ENCODE assay signal across 8 cellular contexts in genomic region chr1:23751050-23751814, GRCh38. TPM values are rescaled to one million over a fixed set of nuclear protein-coding genes. Genes with fewer than 3 reads are reported as not detected.
DNase-seq lines count a peak whose midpoint lies in the region; ATAC-seq, FAIRE-seq and TF ChIP-seq lines count a peak whose summit lies in the region.

No MANE protein-coding gene starts in this region.

- H3K4me3 ChIP-seq in A673 (ENCODE audit: low read depth, low read length, poor library complexity, severe bottlenecking) (no peak overlapping the region), neural progenitor cell (no peak overlapping the region)

- H2AFZ ChIP-seq in neural progenitor cell (replicated peaks) = no peak overlapping the region

- no peak overlapping the region for H3K4me2 ChIP-seq in neural progenitor cell

- H3K9ac ChIP-seq in neural progenitor cell = no peak overlapping the region

- no peaks in the 10 kb centered on the region for H3K4me1 ChIP-seq in A673 (ENCODE audit: insufficient read depth, low read length, poor library complexity, severe bottlenecking)
- no peaks in the 10 kb centered on the region for H3K4me1 ChIP-seq in neural progenitor cell

- TSS peak; percentile 26 for BruUV-seq in A673 (replicated peaks; lab: Mats Ljungman, UMichigan)

- CTCF ChIA-PET in A673 (lab: Charles Lee) = no interaction called here

- H3K27ac Mint-ChIP-seq in neural progenitor cell = peak overlapping the region; percentile 68

- peaks cover 33% of the 10 kb centered on the region for H3K36me3 Mint-ChIP-seq in neural progenitor cell

- H3K36me3 ChIP-seq in A673 (ENCODE audit: insufficient read depth, low read length, poor library complexity, severe bottlenecking) = peaks cover 72% of the 10 kb centered on the region
- peaks cover 17% of the 10 kb centered on the region for H3K36me3 ChIP-seq in neural progenitor cell

- no peaks in the 10 kb centered on the region for H3K9me3 Mint-ChIP-seq in neural progenitor cell

- no peak overlapping the region for H3K4me3 Mint-ChIP-seq in neural progenitor cell

- peaks cover 33% of the 10 kb centered on the region for H4K20me1 ChIP-seq in neural progenitor cell (ENCODE audit: low read depth)

- H3K27ac ChIP-seq in A673 (ENCODE audit: low read depth, low read length, poor library complexity, severe bottlenecking) = no peak overlapping the region
- peak overlapping the region; percentile 59 for H3K27ac ChIP-seq in neural progenitor cell

- H3K27me3 Mint-ChIP-seq in neural progenitor cell (ENCODE audit: insufficient read depth, low read depth) = peaks cover 2% of the 10 kb centered on the region

- FAIRE-seq in G401.6 (lab: Jason Lieb, UNC) = peak; percentile 70

- intact Hi-C loops in A673 (cut with micrococcal nuclease; ENCODE audit: unreplicated experiment) = loop anchor here (2.0 kb wide), 1 partner anchor 206 kb away; no protein-coding TSS in a partner anchor

- peak; percentile 78 for TF ChIP-seq CTCF in A673 (conservative IDR thresholded peaks at IDR 0.05; ENCODE audit: low read depth, low read length)
- peak; percentile 76 for TF ChIP-seq CTCF in neural progenitor cell (IDR thresholded peaks at IDR 0.05)

- POLR2A ChIA-PET in A673 (lab: Charles Lee; ENCODE audit: low non-redundant PET) = no interaction called here

- ATAC-seq in esophagus mucosa (peak; percentile 63), HG03045 (IDR thresholded peaks at IDR 0.05; ENCODE audit: unreplicated experiment) (no peak)

- H3K27me3 ChIP-seq in A673 (replicated peaks; ENCODE audit: insufficient read depth, low read depth, low read length, poor library complexity) (no peaks in the 10 kb centered on the region), neural progenitor cell (no peaks in the 10 kb centered on the region)

- peak; percentile 77 for DNase-seq in A673 (ENCODE audit: low spot score)
- peak; percentile 13 for DNase-seq in NCI-H1092 treated with DMSO at 0.1 percent for 48 hours (lab: John Stamatoyannopoulos, UW)
- DNase-seq in activated CD4-positive, alpha-beta T cell treated with anti-CD3 and anti-CD28 coated beads for 48 hours = peak; percentile 55
- peak; percentile 66 for DNase-seq in neural progenitor cell (ENCODE audit: low spot score)
- DNase-seq in hippocampal formation (lab: John Stamatoyannopoulos, UW) = no peak

- H3K79me2 ChIP-seq in neural progenitor cell (ENCODE audit: low read depth) = peaks cover 51% of the 10 kb centered on the region

- peaks cover 4% of the 10 kb centered on the region for H3K4me1 Mint-ChIP-seq in neural progenitor cell

- peaks cover 19% of the 10 kb centered on the region for H3F3A ChIP-seq in neural progenitor cell (ENCODE audit: low read depth)

- H3K9me3 ChIP-seq in A673 (ENCODE audit: low read depth, low read length, poor library complexity, severe bottlenecking) (no peaks in the 10 kb centered on the region), neural progenitor cell (ENCODE audit: low read depth) (no peaks in the 10 kb centered on the region)

RNA-seq across cellular contexts. Expression of gene ELOA, which starts 8.0 kb away (rescaled TPM):
- total RNA-seq in A673 (2021) (66.3 and 69.8 TPM in 2 replicates), esophagus mucosa (35.1 TPM), neural progenitor cell (ENCODE audit: low replicate concordance) (29.1 and 30.0 TPM in 2 replicates)

RNA-seq across cellular contexts. Expression of gene PITHD1, which starts 27.0 kb away (rescaled TPM):
- total RNA-seq in A673 (2021) (63.8 and 78.9 TPM in 2 replicates), esophagus mucosa (63.8 TPM), neural progenitor cell (ENCODE audit: low replicate concordance) (63.7 and 72.5 TPM in 2 replicates)

RNA-seq across cellular contexts. Expression of gene LYPLA2, which starts 39.7 kb away (rescaled TPM):
- total RNA-seq in A673 (2021) = 54.5 and 66.2 TPM in 2 replicates
- 48.9 TPM for total RNA-seq in esophagus mucosa
- total RNA-seq in neural progenitor cell (ENCODE audit: low replicate concordance) = 41.8 and 102 TPM in 2 replicates

RNA-seq across cellular contexts. Expression of gene GALE, which starts 49.3 kb away (rescaled TPM):
- total RNA-seq in A673 (2021) = 42.7 and 49.3 TPM in 2 replicates
- 61.6 TPM for total RNA-seq in esophagus mucosa
- 15.6 and 24.2 TPM in 2 replicates for total RNA-seq in neural progenitor cell (ENCODE audit: low replicate concordance)

RNA-seq across cellular contexts. Expression of gene RPL11, which starts 59.6 kb away (rescaled TPM):
- total RNA-seq in A673 (2021) (1,180 and 1,206 TPM in 2 replicates), esophagus mucosa (1,140 TPM), neural progenitor cell (ENCODE audit: low replicate concordance) (1,388 and 2,503 TPM in 2 replicates)

Comparison
In these comparisons a context has a peak if more than half of its experiments do, and no peak if none do; other contexts are left out.
1. DNase-seq: peak in A673 (single experiment), NCI-H1092 treated with DMSO at 0.1 percent for 48 hours (single experiment), activated CD4-positive, alpha-beta T cell treated with anti-CD3 and anti-CD28 coated beads for 48 hours (single experiment) and neural progenitor cell (single experiment); none in hippocampal formation (0 of 2).